Comparison of ENCODE assay signal across 24 cellular contexts in the genomic region with DNA sequence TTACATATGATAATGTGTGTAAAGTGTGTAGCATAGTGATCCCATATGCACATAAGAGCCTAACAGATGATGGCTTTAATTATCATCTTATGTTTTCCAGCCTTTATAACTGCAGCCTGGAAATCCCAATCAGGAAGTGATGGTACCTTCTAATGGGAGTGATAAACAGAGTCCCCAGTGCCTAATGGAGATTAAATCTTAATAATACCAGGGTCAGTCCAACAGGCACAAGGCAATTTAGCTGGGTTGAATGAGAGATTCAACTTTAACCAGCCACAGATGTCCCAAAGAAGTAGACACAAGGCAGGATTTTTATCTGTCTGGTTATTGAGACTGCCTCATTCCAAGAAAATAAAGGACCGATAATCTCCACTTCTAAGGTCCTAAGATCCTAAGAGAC. TPM values are rescaled to one million over a fixed set of nuclear protein-coding genes. Genes with fewer than 3 reads are reported as not detected.
"Had no signal": no experiment of that assay in that cellular context is flagged by ENCODE, and none has a peak within 500 bp of the region (broad histone marks: within the 10 kb centered on the region; RNA-seq: fewer than 3 reads in every experiment).

No MANE protein-coding gene starts in this region.

- H3K4me1 Mint-ChIP-seq: stimulated activated naive B cell treated with anti-CD40 and anti-IgM and Interleukin-4, amounts not matched to agents 10 μg/mL and 1 μg/mL and 100 μg/mL, for 72 hours; stimulated activated naive CD8-positive, alpha-beta T cell treated with anti-CD3 and anti-CD28 coated beads, Interleukin-15, amount 100 ng/mL, for 72 hours had no signal

- H3K9me3 ChIP-seq: colonic mucosa, left ventricle myocardium inferior, lower lobe of right lung, mucosa of descending colon, psoas muscle, right lobe of liver, spleen, testis had no signal

- H3K27ac Mint-ChIP-seq: natural killer cell treated with Interleukin-12 subunit alpha and Interleukin-12 subunit beta and Interleukin-15 and Interleukin-18, amount 100 ng/mL, for 72 hours; stimulated activated naive B cell treated with anti-CD40 and anti-IgM and Interleukin-4, amounts not matched to agents 10 μg/mL and 1 μg/mL and 100 μg/mL, for 72 hours; stimulated activated naive CD8-positive, alpha-beta T cell treated with anti-CD3 and anti-CD28 coated beads, Interleukin-15, amount 100 ng/mL, for 72 hours had no signal

- H3K27ac ChIP-seq: colonic mucosa, lower lobe of right lung, parathyroid adenoma, psoas muscle, right lobe of liver, testis had no signal

- ATAC-seq: left cardiac atrium; lower lobe of right lung; mucosa of descending colon; natural killer cell treated with Interleukin-12 subunit alpha and Interleukin-12 subunit beta and Interleukin-15 and Interleukin-18, amount 100 ng/mL, for 72 hours; psoas muscle; right lobe of liver; stimulated activated naive B cell treated with anti-CD40 and anti-IgM and Interleukin-4, amounts not matched to agents 10 μg/mL and 1 μg/mL and 100 μg/mL, for 72 hours; stimulated activated naive CD8-positive, alpha-beta T cell treated with anti-CD3 and anti-CD28 coated beads, Interleukin-15, amount 100 ng/mL, for 72 hours had no signal

- H3K4me3 Mint-ChIP-seq: endodermal cell; natural killer cell treated with Interleukin-12 subunit alpha and Interleukin-12 subunit beta and Interleukin-15 and Interleukin-18, amount 100 ng/mL, for 72 hours; stimulated activated naive B cell treated with anti-CD40 and anti-IgM and Interleukin-4, amounts not matched to agents 10 μg/mL and 1 μg/mL and 100 μg/mL, for 72 hours; stimulated activated naive CD8-positive, alpha-beta T cell treated with anti-CD3 and anti-CD28 coated beads, Interleukin-15, amount 100 ng/mL, for 72 hours had no signal

- H3K36me3 Mint-ChIP-seq: natural killer cell treated with Interleukin-12 subunit alpha and Interleukin-12 subunit beta and Interleukin-15 and Interleukin-18, amount 100 ng/mL, for 72 hours; stimulated activated naive B cell treated with anti-CD40 and anti-IgM and Interleukin-4, amounts not matched to agents 10 μg/mL and 1 μg/mL and 100 μg/mL, for 72 hours had no signal

- H3K27me3 Mint-ChIP-seq: natural killer cell treated with Interleukin-12 subunit alpha and Interleukin-12 subunit beta and Interleukin-15 and Interleukin-18, amount 100 ng/mL, for 72 hours; stimulated activated naive B cell treated with anti-CD40 and anti-IgM and Interleukin-4, amounts not matched to agents 10 μg/mL and 1 μg/mL and 100 μg/mL, for 72 hours; stimulated activated naive CD8-positive, alpha-beta T cell treated with anti-CD3 and anti-CD28 coated beads, Interleukin-15, amount 100 ng/mL, for 72 hours had no signal

- H3K4me1 ChIP-seq: colonic mucosa, lower lobe of right lung, parathyroid adenoma, right lobe of liver, testis had no signal

- DNase-seq: colonic mucosa; effector CD4-positive, alpha-beta T cell; endodermal cell; erythroblast; foreskin melanocyte; head of caudate nucleus; kidney; left cardiac atrium; left ventricle myocardium inferior; lower lobe of right lung; mucosa of descending colon; psoas muscle; retina; right lobe of liver; spleen; stimulated activated CD4-positive, alpha-beta T cell treated with anti-CD3 and anti-CD28 coated beads, Interleukin-2, amount 100 ng/mL, for 24 hours; stimulated activated CD4-positive, alpha-beta T cell treated with anti-CD3 and anti-CD28 coated beads, Interleukin-4, amount 100 ng/mL, for 4 hours; stimulated activated naive B cell treated with anti-CD40 and anti-IgM and Interleukin-4, amounts not matched to agents 10 μg/mL and 1 μg/mL and 100 μg/mL, for 72 hours; stimulated activated naive CD8-positive, alpha-beta T cell treated with anti-CD3 and anti-CD28 coated beads, Interleukin-15, amount 100 ng/mL, for 72 hours; testis; trophoblast cell had no signal

- H3K4me3 ChIP-seq: colonic mucosa, hepatocyte, left ventricle myocardium inferior, lower lobe of right lung, mucosa of descending colon, psoas muscle, right lobe of liver, spleen, testis had no signal

- H3K27me3 ChIP-seq: colonic mucosa, hepatocyte, right lobe of liver, spleen, testis had no signal

- H3K9me3 Mint-ChIP-seq: endodermal cell; stimulated activated naive B cell treated with anti-CD40 and anti-IgM and Interleukin-4, amounts not matched to agents 10 μg/mL and 1 μg/mL and 100 μg/mL, for 72 hours; stimulated activated naive CD8-positive, alpha-beta T cell treated with anti-CD3 and anti-CD28 coated beads, Interleukin-15, amount 100 ng/mL, for 72 hours had no signal

- H3K36me3 ChIP-seq: colonic mucosa, right lobe of liver had no signal

RNA-seq across cellular contexts. Expression of a gene that starts 12.0 kb away (rescaled TPM):
- total RNA-seq: natural killer cell treated with Interleukin-12 subunit alpha and Interleukin-12 subunit beta and Interleukin-15 and Interleukin-18, amount 100 ng/mL, for 72 hours had no signal
